Comparison of ENCODE assay signal across 19 cellular contexts in the genomic region with DNA sequence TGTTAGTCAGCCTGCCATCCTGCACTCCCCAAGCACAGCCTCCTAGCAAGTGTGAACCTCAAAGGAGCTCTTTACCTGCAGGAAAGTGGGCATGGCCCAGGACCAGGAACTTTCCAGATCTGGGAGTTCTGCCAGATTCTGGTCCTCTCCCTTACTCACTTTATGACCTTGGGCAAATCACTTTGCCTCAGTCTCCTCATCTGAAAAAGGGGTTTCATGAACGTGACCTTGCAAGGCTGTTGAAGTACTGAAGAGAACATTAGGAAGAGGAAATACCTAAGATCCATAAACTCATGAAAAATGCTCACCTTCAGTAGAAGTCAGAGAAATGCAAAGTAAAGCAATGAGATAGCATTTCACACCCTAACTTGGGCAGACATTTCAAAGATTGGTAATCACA. TPM values are rescaled to one million over a fixed set of nuclear protein-coding genes. Genes with fewer than 3 reads are reported as not detected.
DNase-seq lines count a peak whose midpoint lies in the region; ATAC-seq, FAIRE-seq and TF ChIP-seq lines count a peak whose summit lies in the region.
"Had no signal": no experiment of that assay in that cellular context is flagged by ENCODE, and none has a peak within 500 bp of the region (broad histone marks: within the 10 kb centered on the region; RNA-seq: fewer than 3 reads in every experiment).

No MANE protein-coding gene starts in this region.

- H3K9ac ChIP-seq in mesenchymal stem cell (ENCODE audit: low read length) = no peak overlapping the region

- no peak overlapping the region for H3K18ac ChIP-seq in mesenchymal stem cell (ENCODE audit: low read depth in 1 of 2, low read length in 2 of 2)

- no peaks in the 10 kb centered on the region for H3K27me3 ChIP-seq in mesenchymal stem cell (ENCODE audit: control insufficient read depth in 1 of 2, insufficient read depth in 1 of 2, low read length in 2 of 2)

- ATAC-seq in A549 = no peak
- ATAC-seq in HG02884 (IDR thresholded peaks at IDR 0.05; ENCODE audit: unreplicated experiment) = no peak

- H3K4me3 ChIP-seq in A549 = no peak overlapping the region
- no peak overlapping the region for H3K4me3 ChIP-seq in mesenchymal stem cell (ENCODE audit: insufficient read depth in 1 of 2, low read depth in 1 of 2, low read length in 2 of 2)

- H3K4ac ChIP-seq in mesenchymal stem cell (ENCODE audit: low read depth in 1 of 2, low read length in 2 of 2) = no peak overlapping the region

- no peak overlapping the region for H3K23ac ChIP-seq in mesenchymal stem cell (ENCODE audit: low read length in 2 of 2)

- no peak for TF ChIP-seq CTCF in A549 (IDR thresholded peaks at IDR 0.05)

- TF ChIP-seq EP300 in A549 (IDR thresholded peaks at IDR 0.05) = no peak

- H3K79me1 ChIP-seq in mesenchymal stem cell (replicated peaks; ENCODE audit: low read length, poor library complexity, severe bottlenecking) = peaks cover 25% of the 10 kb centered on the region

- CTCF ChIA-PET in A549 (lab: Yijun Ruan, JAX) = interaction anchor here (0.9 to 1.8 kb wide), 7 partner anchors 8 to 86 kb away, joined by 3 to 9 read pairs (median 3); a partner anchor contains a TSS

- 79% methylated on average over 1 of the region's 1 CpG for whole genome bisulfite sequencing in A549 (ENCODE audit: missing lambda C conversion rate)
- WGBS in mesenchymal stem cell = no CpG with 5 or more reads among the region's 1 CpG

- no peak for TF ChIP-seq RAD21 in A549 (conservative IDR thresholded peaks at IDR 0.05 in 1 of 2, IDR thresholded peaks at IDR 0.05 in 1 of 2)

- H3K4me1 ChIP-seq in A549 (no peaks in the 10 kb centered on the region), mesenchymal stem cell (ENCODE audit: control insufficient read depth, insufficient read depth, low read depth, low read length) (no peaks in the 10 kb centered on the region)

- H3K9me3 ChIP-seq in A549 = no peaks in the 10 kb centered on the region
- H3K9me3 ChIP-seq in mesenchymal stem cell (ENCODE audit: control insufficient read depth, low read length) = no peaks in the 10 kb centered on the region

- no peak overlapping the region for H4K8ac ChIP-seq in mesenchymal stem cell (ENCODE audit: low read length)

- POLR2A ChIA-PET in A549 (lab: Yijun Ruan, JAX) = no interaction called here

- H2BK15ac ChIP-seq in mesenchymal stem cell (ENCODE audit: low read depth, poor library complexity, severe bottlenecking) = no peak overlapping the region

- H3K14ac ChIP-seq in mesenchymal stem cell (ENCODE audit: low read length in 2 of 2) = no peak overlapping the region

- peaks cover 79 to 91% of the 10 kb centered on the region in 2 experiments for H3K36me3 ChIP-seq in mesenchymal stem cell (ENCODE audit: control insufficient read depth in 1 of 2, insufficient read depth in 2 of 2, low read depth in 1 of 2, low read length in 2 of 2)

- no peak overlapping the region for H2AK5ac ChIP-seq in mesenchymal stem cell (ENCODE audit: low read length, severe bottlenecking)

- H2BK120ac ChIP-seq in mesenchymal stem cell (ENCODE audit: low read depth, low read length) = no peak overlapping the region

- TF ChIP-seq POLR2A in A549 (IDR thresholded peaks at IDR 0.05; ENCODE audit: low read length) = no peak

- no peak overlapping the region for H3K4me2 ChIP-seq in A549
- H3K4me2 ChIP-seq in mesenchymal stem cell (ENCODE audit: low read length, poor library complexity, severe bottlenecking) = no peak overlapping the region

- H2AFZ ChIP-seq in mesenchymal stem cell (ENCODE audit: low read depth, low read length) = no peak overlapping the region

- no peak overlapping the region for H3K27ac ChIP-seq in A549
- H3K27ac ChIP-seq in cingulate gyrus (ENCODE audit: low read depth, low read length) = peak overlapping the region; percentile 29
- no peak overlapping the region for H3K27ac ChIP-seq in mesenchymal stem cell (ENCODE audit: low read length, poor library complexity, severe bottlenecking)

- DNase-seq in A549 (ENCODE audit: low read depth in 1 of 2, low spot score in 1 of 2) (no peak), HTR-8/SVneo (ENCODE audit: insufficient read length, low spot score) (no peak), dedifferentiated amniotic fluid mesenchymal stem cell (ENCODE audit: extremely low spot score) (no peak), mesenchymal stem cell (no peak)
- DNase-seq: 8988T; C1 segment of cervical spinal cord; Calu3; CD4-positive, alpha-beta memory T cell; COR-L47; DMS53; DMS79 treated with DMSO at 0.1 percent for 48 hours; GF-D8; GOT3; HCEC 1CT had no signal

- H2BK5ac ChIP-seq in mesenchymal stem cell (ENCODE audit: low read depth, low read length, poor library complexity, severe bottlenecking) = no peak overlapping the region

- no peak for FAIRE-seq in A549 (lab: Jason Lieb, UNC)
- peak; percentile 33 for FAIRE-seq in HTR-8/SVneo (lab: Jason Lieb, UNC)
- FAIRE-seq: GM12891, GM18507, H54 had no signal

- H4K91ac ChIP-seq in mesenchymal stem cell (ENCODE audit: low read length) = no peak overlapping the region

- H2BK12ac ChIP-seq in mesenchymal stem cell (ENCODE audit: low read length in 2 of 2) = no peak overlapping the region

TF ChIP-seq in A549, 52 proteins besides CTCF, POLR2A, EP300 and RAD21:
- TF ChIP-seq, protein P1, sequence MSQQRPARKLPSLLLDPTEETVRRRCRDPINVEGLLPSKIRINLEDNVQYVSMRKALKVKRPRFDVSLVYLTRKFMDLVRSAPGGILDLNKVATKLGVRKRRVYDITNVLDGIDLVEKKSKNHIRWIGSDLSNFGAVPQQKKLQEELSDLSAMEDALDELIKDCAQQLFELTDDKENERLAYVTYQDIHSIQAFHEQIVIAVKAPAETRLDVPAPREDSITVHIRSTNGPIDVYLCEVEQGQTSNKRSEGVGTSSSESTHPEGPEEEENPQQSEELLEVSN (IDR thresholded peaks at IDR 0.05; ENCODE audit: borderline replicate concordance, low read depth) = no peak
- peak; percentile 35; the same call in 1 of the 2 replicates for TF ChIP-seq ESRRA (IDR thresholded peaks at IDR 0.05; ENCODE audit: borderline replicate concordance, low read length)
TF ChIP-seq in A549: peak in this region for 1.

RNA-seq across cellular contexts. Expression of a gene that starts 26.8 kb away (rescaled TPM):
- polyA plus RNA-seq in A549 (2011; rRNA removed) (32.9 and 41.3 TPM in 2 replicates), A549 (2017; fragmentation: RNase III; extraction: RNeasy Plus Mini Kit Qiagen cat#74134 plus additional on column Dnase treatment) (37.4 to 38.2 TPM (median 37.9 TPM) in 3 replicates)
- 19.4 and 20.1 TPM in 2 replicates for polyA plus RNA-seq in A549 (2012; cell fraction: cytosol; rRNA removed)
- 14.9 and 17.0 TPM in 2 replicates for polyA plus RNA-seq in A549 (2012; cell fraction: nucleus; rRNA removed)
- polyA minus RNA-seq in A549 (2011; rRNA and poly(A)+ RNA removed) = 11.0 and 11.6 TPM in 2 replicates
- polyA plus RNA-seq in mesenchymal stem cell (2013, experiment 1 of 2) = 7.9 TPM
- polyA plus RNA-seq in mesenchymal stem cell (2013, experiment 2 of 2) = 8.4 TPM

RNA-seq across cellular contexts. Expression of a gene that starts 54.5 kb away (rescaled TPM):
- polyA plus RNA-seq in A549 (2011; rRNA removed) (34.4 and 55.1 TPM in 2 replicates), A549 (2017; fragmentation: RNase III; extraction: RNeasy Plus Mini Kit Qiagen cat#74134 plus additional on column Dnase treatment) (29.0 to 32.2 TPM (median 30.6 TPM) in 3 replicates)
- polyA plus RNA-seq in A549 (2012; cell fraction: cytosol; rRNA removed) = 21.7 and 27.7 TPM in 2 replicates
- 11.5 and 16.0 TPM in 2 replicates for polyA plus RNA-seq in A549 (2012; cell fraction: nucleus; rRNA removed)
- 50.2 and 53.2 TPM in 2 replicates for polyA minus RNA-seq in A549 (2011; rRNA and poly(A)+ RNA removed)
- polyA plus RNA-seq in mesenchymal stem cell (2013, experiment 1 of 2) = 23.9 TPM
- 23.9 TPM for polyA plus RNA-seq in mesenchymal stem cell (2013, experiment 2 of 2)
